8 cellular contexts compared by ENCODE assay signal in the genomic region with DNA sequence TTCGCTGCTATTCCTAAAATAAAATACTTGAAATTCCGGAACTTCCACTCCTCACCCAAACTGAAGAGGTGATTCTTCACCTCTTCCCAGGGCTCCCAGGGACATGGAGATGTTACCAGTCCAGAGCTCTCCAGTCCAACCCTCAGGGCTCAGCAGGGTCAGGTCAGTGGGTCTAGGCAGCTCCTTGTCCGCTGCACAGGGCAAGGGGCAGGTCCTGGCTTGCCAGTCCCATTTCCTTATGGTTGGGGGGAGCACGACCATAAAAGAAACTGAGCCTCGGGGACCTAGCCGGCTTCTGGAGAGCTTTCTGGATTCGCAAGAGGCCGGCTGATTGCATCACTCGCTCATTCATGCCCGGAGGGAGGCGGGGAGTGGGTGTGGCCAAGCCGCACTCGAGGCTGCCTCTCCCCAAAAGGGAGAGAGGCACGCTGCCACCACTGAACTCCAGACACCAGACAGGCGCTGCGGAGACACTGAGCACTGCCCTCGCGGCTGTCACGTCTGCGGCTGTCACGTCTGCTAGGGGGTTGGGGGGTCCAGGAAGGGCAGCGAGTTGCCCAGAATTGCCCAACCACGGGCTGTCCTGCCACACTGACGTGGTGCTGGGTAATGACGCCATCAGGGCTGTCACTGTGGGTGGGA. TPM values are rescaled to one million over a fixed set of nuclear protein-coding genes. Genes with fewer than 3 reads are reported as not detected.
DNase-seq lines count a peak whose midpoint lies in the region; ATAC-seq, FAIRE-seq and TF ChIP-seq lines count a peak whose summit lies in the region.

No MANE protein-coding gene starts in this region.

- POLR2A ChIA-PET in OCI-LY7 (lab: Charles Lee) = interaction anchor here (0.6 to 4.0 kb wide), 6 partner anchors 11 to 97 kb away, joined by 3 to 34 read pairs (median 4); no protein-coding TSS in a partner anchor

- no peak overlapping the region for H2AFZ ChIP-seq in OCI-LY7 (ENCODE audit: low read length)

- ATAC-seq in HG03442 (IDR thresholded peaks at IDR 0.05; ENCODE audit: unreplicated experiment) (peak; percentile 45), GM21576 (IDR thresholded peaks at IDR 0.05; ENCODE audit: unreplicated experiment) (no peak)

- peaks cover 91% of the 10 kb centered on the region for H3K4me1 ChIP-seq in OCI-LY7 (ENCODE audit: insufficient read depth, low read length, poor library complexity, severe bottlenecking)

- CTCF ChIA-PET in OCI-LY7 (lab: Charles Lee; ENCODE audit: unreplicated experiment) = no interaction called here

- no peaks in the 10 kb centered on the region for H3K9me3 ChIP-seq in OCI-LY7 (ENCODE audit: low read length)

- H3K79me2 ChIP-seq in OCI-LY7 (ENCODE audit: insufficient read depth, low read depth, low read length) = peaks cover 92% of the 10 kb centered on the region

- peak; percentile 56; the same call in 1 of the 2 replicates for TF ChIP-seq POLR2A in GM12892 (IDR thresholded peaks at IDR 0.05; ENCODE audit: low read depth, low read length)

- peak overlapping the region; percentile 72 for H3K4me2 ChIP-seq in OCI-LY7 (ENCODE audit: low read length)

- no TSS peak for BruUV-seq in OCI-LY7 (replicated peaks; lab: Mats Ljungman, UMichigan)

- peak; percentile 82 for FAIRE-seq in GM12892 (lab: Jason Lieb, UNC)

- TF ChIP-seq CTCF in OCI-LY7 (conservative IDR thresholded peaks at IDR 0.05; ENCODE audit: low read length) = no peak

- peak overlapping the region; percentile 53 for H3K4me3 ChIP-seq in OCI-LY7 (ENCODE audit: low read depth, low read length, poor library complexity, severe bottlenecking)

- H3K36me3 ChIP-seq in OCI-LY7 (ENCODE audit: insufficient read depth, low read length) = peaks cover 92% of the 10 kb centered on the region

- H3K27ac ChIP-seq in OCI-LY7 (ENCODE audit: low read depth, low read length, poor library complexity, severe bottlenecking) = peak overlapping the region; percentile 85

- H4K20me1 ChIP-seq in OCI-LY7 (ENCODE audit: insufficient read depth, low read length) = peaks cover 21% of the 10 kb centered on the region; the same call in 1 of the 2 replicates

- intact Hi-C loops in OCI-LY7 (cut with micrococcal nuclease; ENCODE audit: unreplicated experiment) = no loop called here

- no peaks in the 10 kb centered on the region for H3K9me2 ChIP-seq in OCI-LY7 (ENCODE audit: insufficient read depth, low read length)

- peak; percentile 92 for DNase-seq in GM12892 (ENCODE audit: insufficient read length)
- peak; percentile 95 for DNase-seq in OCI-LY7 (ENCODE audit: low spot score)
- DNase-seq in activated T-cell treated with anti-CD3 and anti-CD28 coated beads for 4 hours = peak; percentile 76
- peak; percentile 96 for DNase-seq in epidermal melanocyte (ENCODE audit: insufficient read length, low spot score)
- DNase-seq in mucosa of gallbladder (ENCODE audit: low spot score) = peak; percentile 92
- DNase-seq in stimulated activated CD8-positive, alpha-beta memory T cell treated with anti-CD3 and anti-CD28 coated beads, Interleukin-4, amount 100 ng/mL, for 4 hours (ENCODE audit: low read depth in 2 of 2, low spot score in 1 of 2) = peak; percentile 65 to 83

RNA-seq across cellular contexts. Expression of gene SLC7A5, which starts 15.8 kb away (rescaled TPM):
- 17.1 TPM for polyA plus RNA-seq in GM12892 (2012; ENCODE audit: missing spikeins)
- total RNA-seq in OCI-LY7 (2014; rRNA removed; shearing (Covaris generic)) = 99.3 and 140 TPM in 2 replicates
- 258 and 283 TPM in 2 replicates for total RNA-seq in OCI-LY7 (2022)
- total RNA-seq in mucosa of gallbladder = 9.4 TPM
